ENCODE assay signal across 8 cellular contexts in the genomic region with DNA sequence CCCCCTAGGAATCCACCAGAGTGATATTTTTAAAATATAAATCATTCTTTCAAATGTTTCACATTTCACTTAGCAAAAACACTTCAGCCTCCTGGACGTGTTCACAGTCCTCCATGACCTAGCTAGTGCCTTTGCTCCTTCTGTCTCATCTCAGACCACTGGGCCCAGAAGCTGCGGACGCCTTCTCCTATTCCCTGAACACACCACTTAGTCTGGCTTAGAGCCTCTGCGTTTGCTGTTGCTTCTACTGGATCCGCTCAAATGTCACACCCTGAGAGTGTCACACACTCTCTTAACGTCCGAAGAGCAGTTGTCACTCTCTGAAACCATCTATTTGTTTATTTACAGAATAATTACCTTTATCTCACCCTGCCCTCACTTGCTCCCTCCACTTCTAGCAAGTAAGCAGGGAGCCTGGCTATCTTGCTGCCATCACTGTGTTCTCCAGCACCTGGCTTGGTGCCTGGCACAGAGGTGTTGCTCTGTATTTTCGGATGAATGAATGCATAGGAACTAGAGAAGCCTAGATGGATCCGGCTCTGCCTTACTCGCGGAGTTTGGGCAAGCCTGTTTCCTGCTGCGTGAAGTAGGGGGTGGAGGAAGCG. TPM values are rescaled to one million over a fixed set of nuclear protein-coding genes. Genes with fewer than 3 reads are reported as not detected.
DNase-seq lines count a peak whose midpoint lies in the region; ATAC-seq and TF ChIP-seq lines count a peak whose summit lies in the region.

No MANE protein-coding gene starts in this region.

- H3K9me2 ChIP-seq in GM23248 (ENCODE audit: insufficient read depth) (no peaks in the 10 kb centered on the region), SU-DHL-6 (replicated peaks; ENCODE audit: insufficient read depth, low read length) (no peaks in the 10 kb centered on the region)

- H3K9ac ChIP-seq in GM23248 (peak overlapping the region; percentile 80), SU-DHL-6 (ENCODE audit: low read length) (peak overlapping the region; percentile 59)

- TF ChIP-seq CTCF in SU-DHL-6 (IDR thresholded peaks at IDR 0.05; ENCODE audit: insufficient read depth, low read length, poor library complexity, severe bottlenecking), result no peak
- no peak for TF ChIP-seq CTCF in fibroblast of pulmonary artery (IDR thresholded peaks at IDR 0.05; ENCODE audit: low read length, missing control alignments)
- TF ChIP-seq CTCF in retinal pigment epithelial cell (conservative IDR thresholded peaks at IDR 0.05; ENCODE audit: low read depth, low read length), result no peak

- peak overlapping the region; percentile 89 for H2AFZ ChIP-seq in GM23248
- H2AFZ ChIP-seq in SU-DHL-6 (ENCODE audit: low read depth, low read length, severe bottlenecking), result peak overlapping the region; percentile 66

- H4K20me1 ChIP-seq in GM23248 (ENCODE audit: insufficient read depth) (no peaks in the 10 kb centered on the region), SU-DHL-6 (ENCODE audit: low read depth, low read length) (no peaks in the 10 kb centered on the region; the same call in 1 of the 2 replicates)

- no peaks in the 10 kb centered on the region for H3K36me3 ChIP-seq in GM23248 (ENCODE audit: low read depth)
- H3K36me3 ChIP-seq in SU-DHL-6 (ENCODE audit: low read length), result no peaks in the 10 kb centered on the region

- ATAC-seq in GM19395 (IDR thresholded peaks at IDR 0.05; ENCODE audit: unreplicated experiment), result no peak

- no peaks in the 10 kb centered on the region for H3K9me3 ChIP-seq in GM23248 (ENCODE audit: low read depth)
- no peaks in the 10 kb centered on the region for H3K9me3 ChIP-seq in SU-DHL-6 (ENCODE audit: insufficient read depth, low read length)

- H3K4me3 ChIP-seq in GM23248 (peak overlapping the region; percentile 74), SU-DHL-6 (ENCODE audit: insufficient read depth, low read length, poor library complexity, severe bottlenecking) (peak overlapping the region; percentile 66), fibroblast of pulmonary artery (replicated peaks; ENCODE audit: low read depth, low read length) (peak overlapping the region; percentile 66), retinal pigment epithelial cell (ENCODE audit: low read length) (peak overlapping the region; percentile 68)

- H3F3A ChIP-seq in GM23248 (ENCODE audit: insufficient read depth) (no peaks in the 10 kb centered on the region), SU-DHL-6 (ENCODE audit: insufficient read depth) (peaks cover 30% of the 10 kb centered on the region)

- H3K27ac ChIP-seq in GM23248 (peak overlapping the region; percentile 79), SU-DHL-6 (ENCODE audit: low read depth, low read length) (peak overlapping the region; percentile 65)

- in situ Hi-C loops in GM23248 (cut with MboI), result no loop called here

- H3K4me2 ChIP-seq in GM23248 (ENCODE audit: unreplicated experiment) (peak overlapping the region; percentile 68), SU-DHL-6 (ENCODE audit: low read depth, low read length, poor library complexity, severe bottlenecking) (peak overlapping the region; percentile 64)

- no peaks in the 10 kb centered on the region for H3K27me3 ChIP-seq in GM23248 (replicated peaks; ENCODE audit: insufficient read depth)
- H3K27me3 ChIP-seq in SU-DHL-6 (ENCODE audit: low read length), result no peaks in the 10 kb centered on the region

- H3K4me1 ChIP-seq in GM23248 (ENCODE audit: insufficient read depth), result peaks cover 10% of the 10 kb centered on the region

- H3K79me2 ChIP-seq in GM23248 (ENCODE audit: insufficient read depth) (peaks cover 28% of the 10 kb centered on the region), SU-DHL-6 (ENCODE audit: insufficient read depth, low read length) (peaks cover 22% of the 10 kb centered on the region)

- WGBS in GM23248 (ENCODE audit: low coverage in 1 of 2, low lambda C conversion rate in 2 of 2, missing lambda C conversion rate in 2 of 2), 2 experiments, result 34 to 35% methylated on average over 13 of the region's 13 CpGs

- DNase-seq in GM23248 (no peak), fibroblast of pulmonary artery (ENCODE audit: low read depth) (no peak), retinal pigment epithelial cell (ENCODE audit: low read depth) (no peak), epidermal melanocyte (ENCODE audit: insufficient read length, low spot score) (no peak), NCI-H187 treated with DMSO at 0.1 percent for 48 hours (lab: John Stamatoyannopoulos, UW) (no peak), NCI-H1092 treated with DMSO at 0.1 percent for 48 hours (lab: John Stamatoyannopoulos, UW) (no peak)

RNA-seq across cellular contexts. Expression of a gene that starts 1.2 kb away (rescaled TPM):
- 17.3 and 30.4 TPM in 2 replicates for total RNA-seq in GM23248 (2014; rRNA removed; shearing (Covaris generic))
- polyA plus RNA-seq in GM23248 (2016; fragmentation: Nextera tagmentation; extraction: Ambion mirVana), result 7.7 and 13.5 TPM in 2 replicates

RNA-seq across cellular contexts. Expression of a gene that starts 15.9 kb away (rescaled TPM):
- 0.43 and 1.3 TPM in 2 replicates for total RNA-seq in GM23248 (2014; rRNA removed; shearing (Covaris generic))
- 1.2 and 1.8 TPM in 2 replicates for polyA plus RNA-seq in GM23248 (2016; fragmentation: Nextera tagmentation; extraction: Ambion mirVana)

RNA-seq across cellular contexts. Expression of a gene that starts 21.3 kb away (rescaled TPM):
- total RNA-seq in GM23248 (2014; rRNA removed; shearing (Covaris generic)), result 23.9 and 24.8 TPM in 2 replicates
- polyA plus RNA-seq in GM23248 (2016; fragmentation: Nextera tagmentation; extraction: Ambion mirVana), result 10.5 and 11.1 TPM in 2 replicates

RNA-seq across cellular contexts. Expression of a gene that starts 24.8 kb away (rescaled TPM):
- total RNA-seq in GM23248 (2014; rRNA removed; shearing (Covaris generic)), result not detected in 2 replicates
- polyA plus RNA-seq in GM23248 (2016; fragmentation: Nextera tagmentation; extraction: Ambion mirVana), result not detected in 2 replicates

RNA-seq across cellular contexts. Expression of a gene that starts 41.1 kb away (rescaled TPM):
- not detected in 2 replicates for total RNA-seq in GM23248 (2014; rRNA removed; shearing (Covaris generic))
- polyA plus RNA-seq in GM23248 (2016; fragmentation: Nextera tagmentation; extraction: Ambion mirVana), result not detected in 2 replicates
